Comparison of ENCODE assay signal across 20 cellular contexts in the genomic region with DNA sequence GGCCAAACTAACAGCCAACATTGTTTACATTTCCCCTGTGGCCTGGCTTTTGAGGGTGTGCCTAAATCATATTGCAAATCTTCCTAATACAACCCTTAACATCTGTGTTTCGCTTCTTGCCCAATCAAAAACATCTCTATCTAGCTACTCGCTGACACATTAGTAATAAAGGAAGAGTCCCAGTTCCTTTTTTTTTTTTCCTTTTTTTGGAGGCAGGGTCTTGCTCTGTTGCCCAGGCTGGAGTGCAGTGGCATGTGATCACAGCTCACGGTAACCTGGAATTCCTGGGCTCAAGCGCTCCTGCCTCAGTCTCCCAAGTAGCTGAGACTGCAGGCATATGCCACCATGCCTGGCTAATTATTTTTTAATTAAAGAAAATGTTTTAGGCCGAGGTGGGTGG. TPM values are rescaled to one million over a fixed set of nuclear protein-coding genes. Genes with fewer than 3 reads are reported as not detected.
"Had no signal": no experiment of that assay in that cellular context is flagged by ENCODE, and none has a peak within 500 bp of the region (broad histone marks: within the 10 kb centered on the region; RNA-seq: fewer than 3 reads in every experiment).

No MANE protein-coding gene starts in this region.

- H3K27ac ChIP-seq: colonic mucosa, lower lobe of right lung, ovary, psoas muscle, sigmoid colon, stomach, tibial artery had no signal

- H3K9me3 ChIP-seq: colonic mucosa, lower lobe of right lung, ovary, psoas muscle, sigmoid colon, stomach, tibial artery had no signal

- H3K27me3 ChIP-seq: colonic mucosa, ovary, tibial artery had no signal

- H3K36me3 ChIP-seq: lower lobe of right lung, ovary had no signal

- H3K4me3 ChIP-seq: colonic mucosa, lower lobe of right lung, ovary, psoas muscle, sigmoid colon, stomach, tibial artery had no signal

- ATAC-seq: effector memory CD8-positive, alpha-beta T cell; left ventricle myocardium superior; lower lobe of right lung; natural killer cell; psoas muscle; right cardiac atrium; stimulated activated effector memory CD8-positive, alpha-beta T cell treated with anti-CD3 and anti-CD28 coated beads, Interleukin-12 subunit alpha, Interleukin-12 subunit beta, amount 100 ng/mL, for 72 hours had no signal

- DNase-seq: colonic mucosa; effector memory CD8-positive, alpha-beta T cell; erythroblast; hypothalamus; left ventricle myocardium superior; lower lobe of right lung; natural killer cell; occipital lobe; ovary; posterior cingulate gyrus; psoas muscle; right cardiac atrium; sigmoid colon; stimulated activated CD4-positive, alpha-beta T cell treated with anti-CD3 and anti-CD28 coated beads, Interleukin-2, amount 100 ng/mL, for 24 hours; stimulated activated CD4-positive, alpha-beta T cell treated with anti-CD3 and anti-CD28 coated beads, Interleukin-4, amount 100 ng/mL, for 24 hours; stimulated activated naive CD4-positive, alpha-beta T cell treated with Interleukin-2 at 50 U/mL for 16 hours; stomach; tibial artery had no signal

- H3K4me1 ChIP-seq: colonic mucosa, psoas muscle had no signal

RNA-seq across cellular contexts. Expression of gene TF, which starts 57.3 kb away (rescaled TPM):
- total RNA-seq: fibroblast of villous mesenchyme had no signal
